Comparison of ENCODE assay signal across 31 cellular contexts in genomic region chr7:84824057-84824651, GRCh38.
"Had no signal": no experiment of that assay in that cellular context is flagged by ENCODE, and none has a peak within 500 bp of the region (broad histone marks: within the 10 kb centered on the region; RNA-seq: fewer than 3 reads in every experiment).

No MANE protein-coding gene starts in this region.

- H3K9ac ChIP-seq: neural progenitor cell, parathyroid adenoma had no signal

- H3K4me2 ChIP-seq: neural progenitor cell had no signal

- H3K4me1 ChIP-seq: left lung, lower lobe of right lung, neural progenitor cell, parathyroid adenoma, psoas muscle, right atrium auricular region, stomach, testis, thyroid gland, transverse colon, upper lobe of left lung, vagina had no signal

- H2AFZ ChIP-seq: neural progenitor cell, parathyroid adenoma had no signal

- H3K9me3 ChIP-seq: left lung, lower lobe of right lung, neutrophil, psoas muscle, right atrium auricular region, stomach, testis, thyroid gland, transverse colon, upper lobe of left lung, vagina had no signal

- H3K27me3 Mint-ChIP-seq: naive B cell; stimulated activated naive B cell treated with anti-CD40 and anti-IgM and Interleukin-4, amounts not matched to agents 10 μg/mL and 1 μg/mL and 100 μg/mL, for 72 hours had no signal

- H3K27ac Mint-ChIP-seq: immature natural killer cell; mesothelial cell of epicardium; naive B cell; natural killer cell; nephron progenitor cell; neural progenitor cell; stimulated activated naive B cell treated with anti-CD40 and anti-IgM and Interleukin-4, amounts not matched to agents 10 μg/mL and 1 μg/mL and 100 μg/mL, for 72 hours had no signal

- H3K27me3 ChIP-seq: left lung, neural progenitor cell, neutrophil, right atrium auricular region, stomach, testis, thyroid gland, transverse colon, upper lobe of left lung, vagina had no signal

- ATAC-seq: left colon; left lung; lower lobe of right lung; natural killer cell; psoas muscle; sciatic nerve; stimulated activated naive B cell treated with anti-CD40 and anti-IgM and Interleukin-4, amounts not matched to agents 10 μg/mL and 1 μg/mL and 100 μg/mL, for 72 hours; stimulated activated naive CD8-positive, alpha-beta T cell treated with anti-CD3 and anti-CD28 coated beads, Interleukin-15, Interleukin-2, amounts not matched to agents 100 U/mL and 50 U/mL, for 24 hours had no signal

- DNase-seq: immature natural killer cell; kidney; left colon; left lung; lower lobe of right lung; mesendoderm; naive B cell; natural killer cell; nephron progenitor cell; occipital lobe; psoas muscle; stimulated activated CD4-positive, alpha-beta T cell treated with anti-CD3 and anti-CD28 coated beads, Interleukin-12 subunit alpha, Interleukin-12 subunit beta, amount 100 ng/mL, for 4 hours; stimulated activated CD4-positive, alpha-beta T cell treated with anti-CD3 and anti-CD28 coated beads, Interleukin-15, amount 100 ng/mL, for 24 hours; stimulated activated CD4-positive, alpha-beta T cell treated with anti-CD3 and anti-CD28 coated beads, Interleukin-2, amount 100 ng/mL, for 24 hours; stimulated activated CD4-positive, alpha-beta T cell treated with anti-CD3 and anti-CD28 coated beads, Interleukin-4, amount 100 ng/mL, for 1 hour; stimulated activated naive B cell treated with anti-CD40 and anti-IgM and Interleukin-4, amounts not matched to agents 10 μg/mL and 1 μg/mL and 100 μg/mL, for 72 hours; stimulated activated naive CD8-positive, alpha-beta T cell treated with anti-CD3 and anti-CD28 coated beads, Interleukin-15, Interleukin-2, amounts not matched to agents 100 U/mL and 50 U/mL, for 24 hours; stomach; testis; thyroid gland; transverse colon; upper lobe of left lung had no signal

- H3K27ac ChIP-seq: left lung, lower lobe of right lung, neural progenitor cell, neutrophil, parathyroid adenoma, psoas muscle, right atrium auricular region, skin epidermis, stomach, testis, thyroid gland, transverse colon, upper lobe of left lung, vagina had no signal

- H3K9me3 Mint-ChIP-seq: nephron progenitor cell, neural progenitor cell had no signal

- H3K4me3 Mint-ChIP-seq: immature natural killer cell; mesothelial cell of epicardium; naive B cell; natural killer cell; nephron progenitor cell; neural progenitor cell; stimulated activated naive B cell treated with anti-CD40 and anti-IgM and Interleukin-4, amounts not matched to agents 10 μg/mL and 1 μg/mL and 100 μg/mL, for 72 hours had no signal

- H3K79me2 ChIP-seq: parathyroid adenoma had no signal

- H3K36me3 ChIP-seq: left lung, lower lobe of right lung, neural progenitor cell, neutrophil, right atrium auricular region, stomach, thyroid gland, transverse colon, upper lobe of left lung, vagina had no signal

- H3K36me3 Mint-ChIP-seq: immature natural killer cell; mesothelial cell of epicardium; naive B cell; natural killer cell; neural progenitor cell; stimulated activated naive B cell treated with anti-CD40 and anti-IgM and Interleukin-4, amounts not matched to agents 10 μg/mL and 1 μg/mL and 100 μg/mL, for 72 hours had no signal

- H3K4me3 ChIP-seq: left lung, lower lobe of right lung, neural progenitor cell, psoas muscle, right atrium auricular region, skin epidermis, stomach, testis, thyroid gland, transverse colon, upper lobe of left lung, vagina had no signal

- FAIRE-seq: islet of Langerhans, kidney had no signal

- H3K4me1 Mint-ChIP-seq: immature natural killer cell; naive B cell; natural killer cell; nephron progenitor cell; neural progenitor cell; stimulated activated naive B cell treated with anti-CD40 and anti-IgM and Interleukin-4, amounts not matched to agents 10 μg/mL and 1 μg/mL and 100 μg/mL, for 72 hours had no signal
